ENCODE assay signal across 1 cellular context in genomic region chr17:40647549-40648325, GRCh38.
TF ChIP-seq lines count a peak whose summit lies in the region.

TSS of gene SMARCE1 (minus strand) at chr17:40647818. CDS start at chr17:40645802, 2,016 bp downstream.

TF ChIP-seq in HEK293, 187 proteins besides CTCF, POLR2A, EP300 and RAD21 (continued from another document and continues in another):
- TF ChIP-seq PRDM10 (tag by site-specific recombination; IDR thresholded peaks at IDR 0.05) (peak; percentile 79), ZNF530 (tag by site-specific recombination; IDR thresholded peaks at IDR 0.05; ENCODE audit: low read depth) (no peak), ZNF292 (tag by site-specific recombination; IDR thresholded peaks at IDR 0.05; ENCODE audit: borderline replicate concordance, low read depth) (no peak), ZNF623 (tag by site-specific recombination; IDR thresholded peaks at IDR 0.05) (0 out of 2 replicates have a peak, but pooled peaks have one; percentile 23), ZNF416 (tag by site-specific recombination; IDR thresholded peaks at IDR 0.05) (no peak), ZNF394 (tag by site-specific recombination; IDR thresholded peaks at IDR 0.05; ENCODE audit: borderline replicate concordance) (0 out of 2 replicates have a peak, but pooled peaks have one; percentile 73), ZNF423 (tag by site-specific recombination; IDR thresholded peaks at IDR 0.05) (no peak), ZNF140 (tag by site-specific recombination; IDR thresholded peaks at IDR 0.05) (no peak), ZNF133 (tag by site-specific recombination; IDR thresholded peaks at IDR 0.05) (no peak), ZNF366 (tag by site-specific recombination; conservative IDR thresholded peaks at IDR 0.05) (0 out of 2 replicates have a peak, but pooled peaks have one; percentile 11), ZNF138 (tag by site-specific recombination; IDR thresholded peaks at IDR 0.05; ENCODE audit: borderline replicate concordance) (no peak), YY1 (tag by site-specific recombination; IDR thresholded peaks at IDR 0.05) (peak; percentile 48; the same call in 1 of the 2 replicates), ZNF654 (tag by site-specific recombination; IDR thresholded peaks at IDR 0.05; ENCODE audit: low read depth) (no peak), ZNF639 (tag by site-specific recombination; IDR thresholded peaks at IDR 0.05) (peak; percentile 89), ZNF16 (tag by site-specific recombination; IDR thresholded peaks at IDR 0.05; ENCODE audit: low read depth) (no peak), GFI1B (tag by site-specific recombination; IDR thresholded peaks at IDR 0.05) (peak; percentile 6; the same call in 1 of the 2 replicates), ZXDB (tag by site-specific recombination; IDR thresholded peaks at IDR 0.05) (peak; percentile 82; the same call in 1 of the 2 replicates), ZNF776 (tag by site-specific recombination; IDR thresholded peaks at IDR 0.05; ENCODE audit: borderline replicate concordance) (no peak), ZSCAN16 (tag by site-specific recombination; IDR thresholded peaks at IDR 0.05) (no peak), ZBTB11 (tag by site-specific recombination; conservative IDR thresholded peaks at IDR 0.05; ENCODE audit: low read depth) (peak; percentile 75), ZNF521 (tag by site-specific recombination; IDR thresholded peaks at IDR 0.05) (no peak), ZSCAN4 (tag by site-specific recombination; IDR thresholded peaks at IDR 0.05) (no peak; the same call in 1 of the 2 replicates), ZNF324 (tag by site-specific recombination; IDR thresholded peaks at IDR 0.05) (no peak), SP2 (tag by site-specific recombination; IDR thresholded peaks at IDR 0.05) (peak; percentile 74), ZNF354C (tag by site-specific recombination; IDR thresholded peaks at IDR 0.05; ENCODE audit: borderline replicate concordance, low read depth) (no peak), ZBTB6 (tag by site-specific recombination; IDR thresholded peaks at IDR 0.05) (peak; percentile 53), ZNF621 (tag by site-specific recombination; IDR thresholded peaks at IDR 0.05) (no peak), SCRT1 (tag by site-specific recombination; IDR thresholded peaks at IDR 0.05; ENCODE audit: borderline replicate concordance) (no peak), ZNF704 (tag by site-specific recombination; IDR thresholded peaks at IDR 0.05) (0 out of 2 replicates have a peak, but pooled peaks have one; percentile 31), ZSCAN5A (tag by site-specific recombination; IDR thresholded peaks at IDR 0.05) (peak; percentile 51), ZNF768 (tag by site-specific recombination; IDR thresholded peaks at IDR 0.05) (no peak), ZNF571 (tag by site-specific recombination; IDR thresholded peaks at IDR 0.05) (no peak), ZNF248 (tag by site-specific recombination; IDR thresholded peaks at IDR 0.05) (no peak), GLIS1 (tag by site-specific recombination; IDR thresholded peaks at IDR 0.05) (peak; percentile 99), ZIC2 (tag by site-specific recombination; IDR thresholded peaks at IDR 0.05) (peak; percentile 98), ELK4 (IDR thresholded peaks at IDR 0.05; ENCODE audit: borderline replicate concordance, low read depth, low read length) (no peak), ZNF10 (tag by site-specific recombination; IDR thresholded peaks at IDR 0.05) (peak; percentile 29; the same call in 1 of the 2 replicates), OSR2 (tag by site-specific recombination; IDR thresholded peaks at IDR 0.05) (no peak; the same call in 1 of the 2 replicates), ZNF518A (tag by site-specific recombination; conservative IDR thresholded peaks at IDR 0.05; ENCODE audit: low read depth) (peak; percentile 56), ZNF114 (tag by site-specific recombination; IDR thresholded peaks at IDR 0.05) (no peak), ZEB2 (tag by site-specific recombination; IDR thresholded peaks at IDR 0.05) (peak; percentile 53; the same call in 1 of the 2 replicates), ZNF155 (tag by site-specific recombination; IDR thresholded peaks at IDR 0.05) (no peak), ZNF791 (tag by site-specific recombination; IDR thresholded peaks at IDR 0.05) (no peak)
